In genomic region chr12:1013618-1014489, GRCh38 we compare ENCODE assay signal across 11 cellular contexts. TPM values are rescaled to one million over a fixed set of nuclear protein-coding genes. Genes with fewer than 3 reads are reported as not detected.
DNase-seq lines count a peak whose midpoint lies in the region; ATAC-seq, FAIRE-seq and TF ChIP-seq lines count a peak whose summit lies in the region.
"Had no signal": no experiment of that assay in that cellular context is flagged by ENCODE, and none has a peak within 500 bp of the region (broad histone marks: within the 10 kb centered on the region; RNA-seq: fewer than 3 reads in every experiment).

No MANE protein-coding gene starts in this region.

- H3K9me3 ChIP-seq in GM12878 (replicated peaks; ENCODE audit: control insufficient read depth, insufficient read depth, low read length): no peaks in the 10 kb centered on the region

- H3K27me3 ChIP-seq in ACC112 (ENCODE audit: insufficient read depth, low read length) (no peaks in the 10 kb centered on the region), GM12878 (replicated peaks in 1 of 2; ENCODE audit: control insufficient read depth in 2 of 2, insufficient read depth in 2 of 2, low read length in 1 of 2) (no peaks in the 10 kb centered on the region; a peak in 1 of 4 replicates)

- no peak overlapping the region for H3K4me2 ChIP-seq in GM12878 (ENCODE audit: control insufficient read depth, insufficient read depth)

- ATAC-seq in GM12878: 0 out of 3 replicates have a peak, but pooled peaks have one; percentile 33
- no peak for ATAC-seq in HG02678 (IDR thresholded peaks at IDR 0.05; ENCODE audit: unreplicated experiment)
- ATAC-seq: effector memory CD8-positive, alpha-beta T cell had no signal

- in situ Hi-C loops in GM12878 (cut with MboI): no loop called here

- intact Hi-C loops in GM12878 (cut with micrococcal nuclease; ENCODE audit: unreplicated experiment): no loop called here

- FAIRE-seq in HTR-8/SVneo (lab: Jason Lieb, UNC) (peak; percentile 69), GM12878 (lab: Jason Lieb, UNC) (no peak)

- H3K4me1 ChIP-seq in ACC112 (ENCODE audit: control insufficient read depth, insufficient read depth, low read length, unreplicated experiment): peaks cover 13% of the 10 kb centered on the region
- H3K4me1 ChIP-seq in GM12878 (ENCODE audit: control insufficient read depth, insufficient read depth, low read length): no peaks in the 10 kb centered on the region

- TF ChIP-seq CTCF in GM12878 (IDR thresholded peaks at IDR 0.05 in 2 of 3, conservative IDR thresholded peaks at IDR 0.05 in 1 of 3; ENCODE audit: control insufficient read depth in 2 of 3, extremely low read depth in 1 of 3, insufficient read depth in 1 of 3, low read depth in 3 of 3, low read length in 3 of 3): no peak

- H3K36me3 ChIP-seq in ACC112 (ENCODE audit: insufficient read depth, low read length) (no peaks in the 10 kb centered on the region), GM12878 (ENCODE audit: control insufficient read depth in 2 of 2, insufficient read depth in 2 of 2, low read length in 1 of 2) (no peaks in the 10 kb centered on the region)

- SMC1A ChIA-PET in GM12878 (lab: Charles Lee; ENCODE audit: uncharacterized antibody, unreplicated experiment): interaction anchor here (1.1 kb wide), 1 partner anchor 11 kb away, joined by 3 read pairs; no protein-coding TSS in a partner anchor

- H2AFZ ChIP-seq in ACC112 (ENCODE audit: low read length, unreplicated experiment) (no peak overlapping the region), GM12878 (ENCODE audit: control insufficient read depth, low read depth, low read length) (no peak overlapping the region)

- 61% methylated on average over 10 of the region's 10 CpGs for WGBS in GM12878 (ENCODE audit: insufficient coverage, insufficient replicate concordance, low lambda C conversion rate, missing lambda C conversion rate)

- BruUV-seq in GM12878 (replicated peaks; lab: Mats Ljungman, UMichigan): no TSS peak

- CTCF ChIA-PET in GM12878 (lab: Yijun Ruan, JAX): interaction anchor here (0.6 kb wide), 1 partner anchor 13 kb away, joined by 4 read pairs; no protein-coding TSS in a partner anchor

- no peak overlapping the region for H3K9ac ChIP-seq in GM12878 (ENCODE audit: control insufficient read depth, insufficient read depth, low read length)

- no peak overlapping the region for H3K4me3 ChIP-seq in ACC112 (ENCODE audit: low read depth, low read length)
- H3K4me3 ChIP-seq in GM12878: no peak overlapping the region

- H3K79me2 ChIP-seq in ACC112 (ENCODE audit: control insufficient read depth, insufficient read depth, low read length, unreplicated experiment) (peaks cover 56% of the 10 kb centered on the region), GM12878 (ENCODE audit: control insufficient read depth, insufficient read depth, low read length) (no peaks in the 10 kb centered on the region)

- TF ChIP-seq EP300 in GM12878 (IDR thresholded peaks at IDR 0.05; ENCODE audit: borderline replicate concordance in 1 of 2, control insufficient read depth in 1 of 2, low read depth in 2 of 2, low read length in 2 of 2): no peak

- RAD21 ChIA-PET in GM12878 (lab: Charles Lee; ENCODE audit: unreplicated experiment): no interaction called here

- no peak for DNase-seq in HTR-8/SVneo (ENCODE audit: insufficient read length, low spot score)
- no peak for DNase-seq in GM12878 (ENCODE audit: low read depth, low spot score)
- peak; percentile 66 for DNase-seq in kidney glomerular epithelial cell (lab: John Stamatoyannopoulos, UW)
- no peak for DNase-seq in ureter (ENCODE audit: low spot score)
- no peak for DNase-seq in middle frontal gyrus (ENCODE audit: extremely low spot score, low spot score)
- no peak for DNase-seq in NCI-H1092 (lab: John Stamatoyannopoulos, UW)
- DNase-seq: effector memory CD8-positive, alpha-beta T cell; NCI-H1105 treated with DMSO at 0.1 percent for 48 hours had no signal

- peak overlapping the region; percentile 59 for H3K27ac ChIP-seq in ACC112 (ENCODE audit: low read depth, low read length)
- no peak overlapping the region for H3K27ac ChIP-seq in GM12878 (ENCODE audit: control insufficient read depth, insufficient read depth)
- H3K27ac ChIP-seq: C4-2B had no signal

- no peak for TF ChIP-seq POLR2A in GM12878 (IDR thresholded peaks at IDR 0.05; ENCODE audit: low read depth, low read length)

- TF ChIP-seq RAD21 in GM12878 (IDR thresholded peaks at IDR 0.05; ENCODE audit: insufficient read depth, low read depth, low read length): no peak

- POLR2A ChIA-PET in GM12878 (lab: Charles Lee): no interaction called here

- H4K20me1 ChIP-seq in GM12878 (ENCODE audit: control insufficient read depth, insufficient read depth): no peaks in the 10 kb centered on the region

TF ChIP-seq in GM12878, 131 proteins besides CTCF, POLR2A, EP300 and RAD21:
- TF ChIP-seq ESRRA (IDR thresholded peaks at IDR 0.05; ENCODE audit: low read length): no peak
- no peak for TF ChIP-seq YY1 (IDR thresholded peaks at IDR 0.05; ENCODE audit: low read depth, low read length)
- no peak for TF ChIP-seq ZZZ3 (IDR thresholded peaks at IDR 0.05; ENCODE audit: control insufficient read depth, insufficient read length, low read depth)
- no peak for TF ChIP-seq ZNF207 (IDR thresholded peaks at IDR 0.05; ENCODE audit: borderline replicate concordance)
- TF ChIP-seq KLF5 (IDR thresholded peaks at IDR 0.05; ENCODE audit: partially characterized antibody): no peak
- TF ChIP-seq, protein P1, sequence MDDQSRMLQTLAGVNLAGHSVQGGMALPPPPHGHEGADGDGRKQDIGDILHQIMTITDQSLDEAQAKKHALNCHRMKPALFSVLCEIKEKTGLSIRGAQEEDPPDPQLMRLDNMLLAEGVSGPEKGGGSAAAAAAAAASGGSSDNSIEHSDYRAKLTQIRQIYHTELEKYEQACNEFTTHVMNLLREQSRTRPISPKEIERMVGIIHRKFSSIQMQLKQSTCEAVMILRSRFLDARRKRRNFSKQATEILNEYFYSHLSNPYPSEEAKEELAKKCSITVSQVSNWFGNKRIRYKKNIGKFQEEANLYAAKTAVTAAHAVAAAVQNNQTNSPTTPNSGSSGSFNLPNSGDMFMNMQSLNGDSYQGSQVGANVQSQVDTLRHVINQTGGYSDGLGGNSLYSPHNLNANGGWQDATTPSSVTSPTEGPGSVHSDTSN (IDR thresholded peaks at IDR 0.05; ENCODE audit: insufficient replicate concordance, low read depth, low read length): no peak

RNA-seq across cellular contexts. Expression of gene ERC1, which starts 22.8 kb away (rescaled TPM):
- 68.5 and 75.2 TPM in 2 replicates for total RNA-seq in GM12878 (2013; cell fraction: nucleolus; rRNA removed)
- total RNA-seq in GM12878 (2014; rRNA removed) (3.2 and 5.0 TPM in 2 replicates), GM12878 (2014; rRNA removed; fragmentation: Illumina TruSeq; extraction: Trizol) (7.0 and 7.2 TPM in 2 replicates), GM12878 (2021) (6.6 and 7.7 TPM in 2 replicates), ureter (99.2 TPM)
- polyA plus RNA-seq in GM12878 (2011; ENCODE audit: low read depth): 1.6 TPM
- polyA plus RNA-seq in GM12878 (2011; rRNA removed) (8.0 and 9.3 TPM in 2 replicates), GM12878 (2014; fragmentation: Illumina TruSeq; extraction: Trizol) (4.4 and 4.8 TPM in 2 replicates), GM12878 (2014; fragmentation: Nextera tagmentation; extraction: Ambion mirVana) (1 to 10 TPM in 1 of 2 experiments, under 1 TPM in 1; 0.75 to 1.6 TPM), GM12878 (2014; rRNA removed) (2.3 and 2.7 TPM in 2 replicates), GM12878 (2016; fragmentation: Nextera tagmentation; extraction: Ambion mirVana) (1 to 10 TPM; 5.5 to 5.7 TPM)
- 5.9 and 7.4 TPM in 2 replicates for polyA plus RNA-seq in GM12878 (2011; cell fraction: cytosol; rRNA removed)
- 6.2 and 6.3 TPM in 2 replicates for polyA plus RNA-seq in GM12878 (2011; cell fraction: nucleus; rRNA removed)
- polyA plus RNA-seq in GM12878 (2012): 1.4 and 2.1 TPM in 2 replicates
- 24.5 and 27.1 TPM in 2 replicates for polyA minus RNA-seq in GM12878 (2011; rRNA and poly(A)+ RNA removed)
- polyA minus RNA-seq in GM12878 (2011; cell fraction: cytosol; rRNA and poly(A)+ RNA removed): 7.9 and 11.3 TPM in 2 replicates
- 21.9 and 27.0 TPM in 2 replicates for polyA minus RNA-seq in GM12878 (2011; cell fraction: nucleus; rRNA and poly(A)+ RNA removed)
